1 cellular context compared by ENCODE assay signal in the genomic region with DNA sequence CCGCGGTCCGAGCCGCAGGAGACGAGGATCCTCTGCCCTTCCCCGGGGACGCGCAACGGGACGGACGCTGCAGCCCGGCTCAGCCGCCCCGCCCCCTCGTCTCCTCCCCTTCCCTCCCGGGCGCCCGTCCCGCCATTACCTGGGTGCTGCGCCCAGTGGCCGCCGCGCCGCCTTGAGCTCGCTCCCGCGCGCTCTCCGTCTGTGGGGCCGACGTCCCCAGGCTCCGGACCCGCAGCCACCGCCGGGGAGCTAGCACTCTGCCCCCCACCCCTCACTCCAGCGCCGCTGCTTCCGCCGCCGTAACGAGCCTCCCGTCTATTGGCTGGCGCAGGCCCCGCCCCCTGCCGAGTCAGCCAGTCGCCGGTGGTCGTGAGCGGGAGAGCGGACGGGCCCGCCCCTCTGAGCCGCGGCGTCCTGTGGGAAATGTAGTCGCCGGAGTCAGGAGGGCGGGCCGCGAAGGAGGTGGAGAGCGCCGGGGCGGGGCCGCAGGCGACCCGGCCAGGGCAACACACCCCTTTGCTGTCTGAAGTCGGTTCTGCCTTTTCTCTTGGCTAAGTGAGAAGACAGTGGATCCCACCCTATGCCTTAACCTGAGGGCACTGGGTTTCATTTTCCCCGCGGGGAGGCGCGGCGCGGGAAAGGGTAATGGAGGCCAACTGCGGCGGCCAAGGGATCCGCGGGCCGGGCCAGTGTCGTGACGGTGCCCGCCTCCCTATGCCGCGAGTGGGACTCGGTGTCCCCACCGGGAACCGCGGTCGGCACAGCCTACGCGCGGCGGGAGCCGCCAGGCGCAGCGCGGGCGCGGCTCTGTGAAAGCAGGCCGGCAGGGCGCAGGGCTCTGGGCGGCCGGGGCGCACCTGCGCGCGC.
TF ChIP-seq lines count a peak whose summit lies in the region.

A gene (minus strand): TSS at position 259 of the 867 bp plus-strand sequence. CDS start 1,767 bp downstream, outside the sequence.

TF ChIP-seq in HepG2, 621 proteins besides CTCF, POLR2A, EP300 and RAD21 (continued from another document and continues in another):
- TF ChIP-seq, protein P1, sequence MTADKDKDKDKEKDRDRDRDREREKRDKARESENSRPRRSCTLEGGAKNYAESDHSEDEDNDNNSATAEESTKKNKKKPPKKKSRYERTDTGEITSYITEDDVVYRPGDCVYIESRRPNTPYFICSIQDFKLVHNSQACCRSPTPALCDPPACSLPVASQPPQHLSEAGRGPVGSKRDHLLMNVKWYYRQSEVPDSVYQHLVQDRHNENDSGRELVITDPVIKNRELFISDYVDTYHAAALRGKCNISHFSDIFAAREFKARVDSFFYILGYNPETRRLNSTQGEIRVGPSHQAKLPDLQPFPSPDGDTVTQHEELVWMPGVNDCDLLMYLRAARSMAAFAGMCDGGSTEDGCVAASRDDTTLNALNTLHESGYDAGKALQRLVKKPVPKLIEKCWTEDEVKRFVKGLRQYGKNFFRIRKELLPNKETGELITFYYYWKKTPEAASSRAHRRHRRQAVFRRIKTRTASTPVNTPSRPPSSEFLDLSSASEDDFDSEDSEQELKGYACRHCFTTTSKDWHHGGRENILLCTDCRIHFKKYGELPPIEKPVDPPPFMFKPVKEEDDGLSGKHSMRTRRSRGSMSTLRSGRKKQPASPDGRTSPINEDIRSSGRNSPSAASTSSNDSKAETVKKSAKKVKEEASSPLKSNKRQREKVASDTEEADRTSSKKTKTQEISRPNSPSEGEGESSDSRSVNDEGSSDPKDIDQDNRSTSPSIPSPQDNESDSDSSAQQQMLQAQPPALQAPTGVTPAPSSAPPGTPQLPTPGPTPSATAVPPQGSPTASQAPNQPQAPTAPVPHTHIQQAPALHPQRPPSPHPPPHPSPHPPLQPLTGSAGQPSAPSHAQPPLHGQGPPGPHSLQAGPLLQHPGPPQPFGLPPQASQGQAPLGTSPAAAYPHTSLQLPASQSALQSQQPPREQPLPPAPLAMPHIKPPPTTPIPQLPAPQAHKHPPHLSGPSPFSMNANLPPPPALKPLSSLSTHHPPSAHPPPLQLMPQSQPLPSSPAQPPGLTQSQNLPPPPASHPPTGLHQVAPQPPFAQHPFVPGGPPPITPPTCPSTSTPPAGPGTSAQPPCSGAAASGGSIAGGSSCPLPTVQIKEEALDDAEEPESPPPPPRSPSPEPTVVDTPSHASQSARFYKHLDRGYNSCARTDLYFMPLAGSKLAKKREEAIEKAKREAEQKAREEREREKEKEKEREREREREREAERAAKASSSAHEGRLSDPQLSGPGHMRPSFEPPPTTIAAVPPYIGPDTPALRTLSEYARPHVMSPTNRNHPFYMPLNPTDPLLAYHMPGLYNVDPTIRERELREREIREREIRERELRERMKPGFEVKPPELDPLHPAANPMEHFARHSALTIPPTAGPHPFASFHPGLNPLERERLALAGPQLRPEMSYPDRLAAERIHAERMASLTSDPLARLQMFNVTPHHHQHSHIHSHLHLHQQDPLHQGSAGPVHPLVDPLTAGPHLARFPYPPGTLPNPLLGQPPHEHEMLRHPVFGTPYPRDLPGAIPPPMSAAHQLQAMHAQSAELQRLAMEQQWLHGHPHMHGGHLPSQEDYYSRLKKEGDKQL (CRISPR knock-in tag; IDR thresholded peaks at IDR 0.05; ENCODE audit: low read depth) = no peak
- TF ChIP-seq, protein P2, sequence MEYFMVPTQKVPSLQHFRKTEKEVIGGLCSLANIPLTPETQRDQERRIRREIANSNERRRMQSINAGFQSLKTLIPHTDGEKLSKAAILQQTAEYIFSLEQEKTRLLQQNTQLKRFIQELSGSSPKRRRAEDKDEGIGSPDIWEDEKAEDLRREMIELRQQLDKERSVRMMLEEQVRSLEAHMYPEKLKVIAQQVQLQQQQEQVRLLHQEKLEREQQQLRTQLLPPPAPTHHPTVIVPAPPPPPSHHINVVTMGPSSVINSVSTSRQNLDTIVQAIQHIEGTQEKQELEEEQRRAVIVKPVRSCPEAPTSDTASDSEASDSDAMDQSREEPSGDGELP (IDR thresholded peaks at IDR 0.05; ENCODE audit: borderline replicate concordance, low read depth) = no peak
- TF ChIP-seq ZNF552 (CRISPR knock-in tag; IDR thresholded peaks at IDR 0.05; ENCODE audit: borderline replicate concordance) (peak; percentile 73; the same call in 1 of the 2 replicates), NFE2 (CRISPR knock-in tag; IDR thresholded peaks at IDR 0.05) (no peak), ZNF501 (CRISPR knock-in tag; IDR thresholded peaks at IDR 0.05) (peak; percentile 93), KLF15 (CRISPR knock-in tag; IDR thresholded peaks at IDR 0.05; ENCODE audit: borderline replicate concordance) (peak; percentile 28; the same call in 1 of the 2 replicates), GZF1 (CRISPR knock-in tag; IDR thresholded peaks at IDR 0.05) (no peak), ZNF205 (CRISPR knock-in tag; IDR thresholded peaks at IDR 0.05) (no peak), ZBTB8A (CRISPR knock-in tag; IDR thresholded peaks at IDR 0.05; ENCODE audit: borderline replicate concordance, low read depth) (peak; percentile 82; the same call in 1 of the 2 replicates), SP4 (CRISPR knock-in tag; IDR thresholded peaks at IDR 0.05) (peak; percentile 99), ZNF598 (CRISPR knock-in tag; IDR thresholded peaks at IDR 0.05; ENCODE audit: borderline replicate concordance) (peak; percentile 76; the same call in 1 of the 2 replicates), ZNF383 (CRISPR knock-in tag; IDR thresholded peaks at IDR 0.05; ENCODE audit: borderline replicate concordance) (no peak), FOSL1 (CRISPR knock-in tag; IDR thresholded peaks at IDR 0.05; ENCODE audit: borderline replicate concordance) (no peak), ONECUT2 (CRISPR knock-in tag; IDR thresholded peaks at IDR 0.05) (no peak), HHEX (CRISPR knock-in tag; IDR thresholded peaks at IDR 0.05) (no peak), ZC3H4 (CRISPR knock-in tag; IDR thresholded peaks at IDR 0.05; ENCODE audit: borderline replicate concordance) (no peak), NFRKB (IDR thresholded peaks at IDR 0.05) (no peak), ZNF431 (CRISPR knock-in tag; IDR thresholded peaks at IDR 0.05; ENCODE audit: borderline replicate concordance, low read depth) (no peak), XBP1 (CRISPR knock-in tag; IDR thresholded peaks at IDR 0.05) (no peak), NR2C2 (CRISPR knock-in tag; IDR thresholded peaks at IDR 0.05; ENCODE audit: borderline replicate concordance) (peak; percentile 62), SIN3B (IDR thresholded peaks at IDR 0.05; ENCODE audit: low read length) (no peak; the same call in 1 of the 2 replicates), EEA1 (CRISPR knock-in tag; IDR thresholded peaks at IDR 0.05; ENCODE audit: borderline replicate concordance) (no peak), MAFF (IDR thresholded peaks at IDR 0.05; ENCODE audit: low read depth, low read length) (no peak), POGZ (CRISPR knock-in tag; IDR thresholded peaks at IDR 0.05) (peak; percentile 8; the same call in 1 of the 2 replicates), ZNF768 (CRISPR knock-in tag; IDR thresholded peaks at IDR 0.05) (peak; percentile 55; the same call in 1 of the 2 replicates), JDP2 (CRISPR knock-in tag; IDR thresholded peaks at IDR 0.05; ENCODE audit: borderline replicate concordance) (no peak; the same call in 1 of the 2 replicates), TCF7 (IDR thresholded peaks at IDR 0.05; ENCODE audit: low read depth) (no peak; the same call in 1 of the 2 replicates), ZNF160 (CRISPR knock-in tag; IDR thresholded peaks at IDR 0.05) (0 out of 2 replicates have a peak, but pooled peaks have one; percentile 47), ZNF660 (CRISPR knock-in tag; IDR thresholded peaks at IDR 0.05; ENCODE audit: borderline replicate concordance, low read depth) (no peak), RCOR2 (CRISPR knock-in tag; IDR thresholded peaks at IDR 0.05) (no peak), KLF9 (CRISPR knock-in tag; IDR thresholded peaks at IDR 0.05; ENCODE audit: low read depth) (peak; percentile 98), ZNF441 (CRISPR knock-in tag; IDR thresholded peaks at IDR 0.05; ENCODE audit: borderline replicate concordance) (no peak), CEBPB (IDR thresholded peaks at IDR 0.05; ENCODE audit: borderline replicate concordance, low read depth, low read length) (no peak), ZNF33B (CRISPR knock-in tag; IDR thresholded peaks at IDR 0.05) (peak; percentile 81; the same call in 1 of the 2 replicates)
- TF ChIP-seq, protein P3, sequence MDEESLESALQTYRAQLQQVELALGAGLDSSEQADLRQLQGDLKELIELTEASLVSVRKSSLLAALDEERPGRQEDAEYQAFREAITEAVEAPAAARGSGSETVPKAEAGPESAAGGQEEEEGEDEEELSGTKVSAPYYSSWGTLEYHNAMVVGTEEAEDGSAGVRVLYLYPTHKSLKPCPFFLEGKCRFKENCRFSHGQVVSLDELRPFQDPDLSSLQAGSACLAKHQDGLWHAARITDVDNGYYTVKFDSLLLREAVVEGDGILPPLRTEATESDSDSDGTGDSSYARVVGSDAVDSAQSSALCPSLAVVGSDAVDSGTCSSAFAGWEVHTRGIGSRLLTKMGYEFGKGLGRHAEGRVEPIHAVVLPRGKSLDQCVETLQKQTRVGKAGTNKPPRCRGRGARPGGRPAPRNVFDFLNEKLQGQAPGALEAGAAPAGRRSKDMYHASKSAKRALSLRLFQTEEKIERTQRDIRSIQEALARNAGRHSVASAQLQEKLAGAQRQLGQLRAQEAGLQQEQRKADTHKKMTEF (CRISPR knock-in tag; IDR thresholded peaks at IDR 0.05) = peak; percentile 34
- TF ChIP-seq, protein P4, sequence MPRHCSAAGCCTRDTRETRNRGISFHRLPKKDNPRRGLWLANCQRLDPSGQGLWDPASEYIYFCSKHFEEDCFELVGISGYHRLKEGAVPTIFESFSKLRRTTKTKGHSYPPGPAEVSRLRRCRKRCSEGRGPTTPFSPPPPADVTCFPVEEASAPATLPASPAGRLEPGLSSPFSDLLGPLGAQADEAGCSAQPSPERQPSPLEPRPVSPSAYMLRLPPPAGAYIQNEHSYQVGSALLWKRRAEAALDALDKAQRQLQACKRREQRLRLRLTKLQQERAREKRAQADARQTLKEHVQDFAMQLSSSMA (CRISPR knock-in tag; IDR thresholded peaks at IDR 0.05) = no peak; the same call in 1 of the 2 replicates
- TF ChIP-seq, protein P5, sequence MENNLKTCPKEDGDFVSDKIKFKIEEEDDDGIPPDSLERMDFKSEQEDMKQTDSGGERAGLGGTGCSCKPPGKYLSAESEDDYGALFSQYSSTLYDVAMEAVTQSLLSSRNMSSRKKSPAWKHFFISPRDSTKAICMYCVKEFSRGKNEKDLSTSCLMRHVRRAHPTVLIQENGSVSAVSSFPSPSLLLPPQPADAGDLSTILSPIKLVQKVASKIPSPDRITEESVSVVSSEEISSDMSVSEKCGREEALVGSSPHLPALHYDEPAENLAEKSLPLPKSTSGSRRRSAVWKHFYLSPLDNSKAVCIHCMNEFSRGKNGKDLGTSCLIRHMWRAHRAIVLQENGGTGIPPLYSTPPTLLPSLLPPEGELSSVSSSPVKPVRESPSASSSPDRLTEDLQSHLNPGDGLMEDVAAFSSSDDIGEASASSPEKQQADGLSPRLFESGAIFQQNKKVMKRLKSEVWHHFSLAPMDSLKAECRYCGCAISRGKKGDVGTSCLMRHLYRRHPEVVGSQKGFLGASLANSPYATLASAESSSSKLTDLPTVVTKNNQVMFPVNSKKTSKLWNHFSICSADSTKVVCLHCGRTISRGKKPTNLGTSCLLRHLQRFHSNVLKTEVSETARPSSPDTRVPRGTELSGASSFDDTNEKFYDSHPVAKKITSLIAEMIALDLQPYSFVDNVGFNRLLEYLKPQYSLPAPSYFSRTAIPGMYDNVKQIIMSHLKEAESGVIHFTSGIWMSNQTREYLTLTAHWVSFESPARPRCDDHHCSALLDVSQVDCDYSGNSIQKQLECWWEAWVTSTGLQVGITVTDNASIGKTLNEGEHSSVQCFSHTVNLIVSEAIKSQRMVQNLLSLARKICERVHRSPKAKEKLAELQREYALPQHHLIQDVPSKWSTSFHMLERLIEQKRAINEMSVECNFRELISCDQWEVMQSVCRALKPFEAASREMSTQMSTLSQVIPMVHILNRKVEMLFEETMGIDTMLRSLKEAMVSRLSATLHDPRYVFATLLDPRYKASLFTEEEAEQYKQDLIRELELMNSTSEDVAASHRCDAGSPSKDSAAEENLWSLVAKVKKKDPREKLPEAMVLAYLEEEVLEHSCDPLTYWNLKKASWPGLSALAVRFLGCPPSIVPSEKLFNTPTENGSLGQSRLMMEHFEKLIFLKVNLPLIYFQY (CRISPR knock-in tag; IDR thresholded peaks at IDR 0.05; ENCODE audit: borderline replicate concordance) = peak; percentile 73; the same call in 1 of the 2 replicates
- TF ChIP-seq, protein P6, sequence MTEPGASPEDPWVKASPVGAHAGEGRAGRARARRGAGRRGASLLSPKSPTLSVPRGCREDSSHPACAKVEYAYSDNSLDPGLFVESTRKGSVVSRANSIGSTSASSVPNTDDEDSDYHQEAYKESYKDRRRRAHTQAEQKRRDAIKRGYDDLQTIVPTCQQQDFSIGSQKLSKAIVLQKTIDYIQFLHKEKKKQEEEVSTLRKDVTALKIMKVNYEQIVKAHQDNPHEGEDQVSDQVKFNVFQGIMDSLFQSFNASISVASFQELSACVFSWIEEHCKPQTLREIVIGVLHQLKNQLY (CRISPR knock-in tag; IDR thresholded peaks at IDR 0.05) = no peak
- TF ChIP-seq, protein P7, sequence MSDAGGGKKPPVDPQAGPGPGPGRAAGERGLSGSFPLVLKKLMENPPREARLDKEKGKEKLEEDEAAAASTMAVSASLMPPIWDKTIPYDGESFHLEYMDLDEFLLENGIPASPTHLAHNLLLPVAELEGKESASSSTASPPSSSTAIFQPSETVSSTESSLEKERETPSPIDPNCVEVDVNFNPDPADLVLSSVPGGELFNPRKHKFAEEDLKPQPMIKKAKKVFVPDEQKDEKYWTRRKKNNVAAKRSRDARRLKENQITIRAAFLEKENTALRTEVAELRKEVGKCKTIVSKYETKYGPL (CRISPR knock-in tag; IDR thresholded peaks at IDR 0.05) = 0 out of 2 replicates have a peak, but pooled peaks have one; percentile 28
- TF ChIP-seq, protein P8, sequence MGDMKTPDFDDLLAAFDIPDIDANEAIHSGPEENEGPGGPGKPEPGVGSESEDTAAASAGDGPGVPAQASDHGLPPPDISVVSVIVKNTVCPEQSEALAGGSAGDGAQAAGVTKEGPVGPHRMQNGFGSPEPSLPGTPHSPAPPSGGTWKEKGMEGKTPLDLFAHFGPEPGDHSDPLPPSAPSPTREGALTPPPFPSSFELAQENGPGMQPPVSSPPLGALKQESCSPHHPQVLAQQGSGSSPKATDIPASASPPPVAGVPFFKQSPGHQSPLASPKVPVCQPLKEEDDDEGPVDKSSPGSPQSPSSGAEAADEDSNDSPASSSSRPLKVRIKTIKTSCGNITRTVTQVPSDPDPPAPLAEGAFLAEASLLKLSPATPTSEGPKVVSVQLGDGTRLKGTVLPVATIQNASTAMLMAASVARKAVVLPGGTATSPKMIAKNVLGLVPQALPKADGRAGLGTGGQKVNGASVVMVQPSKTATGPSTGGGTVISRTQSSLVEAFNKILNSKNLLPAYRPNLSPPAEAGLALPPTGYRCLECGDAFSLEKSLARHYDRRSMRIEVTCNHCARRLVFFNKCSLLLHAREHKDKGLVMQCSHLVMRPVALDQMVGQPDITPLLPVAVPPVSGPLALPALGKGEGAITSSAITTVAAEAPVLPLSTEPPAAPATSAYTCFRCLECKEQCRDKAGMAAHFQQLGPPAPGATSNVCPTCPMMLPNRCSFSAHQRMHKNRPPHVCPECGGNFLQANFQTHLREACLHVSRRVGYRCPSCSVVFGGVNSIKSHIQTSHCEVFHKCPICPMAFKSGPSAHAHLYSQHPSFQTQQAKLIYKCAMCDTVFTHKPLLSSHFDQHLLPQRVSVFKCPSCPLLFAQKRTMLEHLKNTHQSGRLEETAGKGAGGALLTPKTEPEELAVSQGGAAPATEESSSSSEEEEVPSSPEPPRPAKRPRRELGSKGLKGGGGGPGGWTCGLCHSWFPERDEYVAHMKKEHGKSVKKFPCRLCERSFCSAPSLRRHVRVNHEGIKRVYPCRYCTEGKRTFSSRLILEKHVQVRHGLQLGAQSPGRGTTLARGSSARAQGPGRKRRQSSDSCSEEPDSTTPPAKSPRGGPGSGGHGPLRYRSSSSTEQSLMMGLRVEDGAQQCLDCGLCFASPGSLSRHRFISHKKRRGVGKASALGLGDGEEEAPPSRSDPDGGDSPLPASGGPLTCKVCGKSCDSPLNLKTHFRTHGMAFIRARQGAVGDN (CRISPR knock-in tag; IDR thresholded peaks at IDR 0.05) = peak; percentile 80
